ENCODE assay signal across 9 cellular contexts in the genomic region with DNA sequence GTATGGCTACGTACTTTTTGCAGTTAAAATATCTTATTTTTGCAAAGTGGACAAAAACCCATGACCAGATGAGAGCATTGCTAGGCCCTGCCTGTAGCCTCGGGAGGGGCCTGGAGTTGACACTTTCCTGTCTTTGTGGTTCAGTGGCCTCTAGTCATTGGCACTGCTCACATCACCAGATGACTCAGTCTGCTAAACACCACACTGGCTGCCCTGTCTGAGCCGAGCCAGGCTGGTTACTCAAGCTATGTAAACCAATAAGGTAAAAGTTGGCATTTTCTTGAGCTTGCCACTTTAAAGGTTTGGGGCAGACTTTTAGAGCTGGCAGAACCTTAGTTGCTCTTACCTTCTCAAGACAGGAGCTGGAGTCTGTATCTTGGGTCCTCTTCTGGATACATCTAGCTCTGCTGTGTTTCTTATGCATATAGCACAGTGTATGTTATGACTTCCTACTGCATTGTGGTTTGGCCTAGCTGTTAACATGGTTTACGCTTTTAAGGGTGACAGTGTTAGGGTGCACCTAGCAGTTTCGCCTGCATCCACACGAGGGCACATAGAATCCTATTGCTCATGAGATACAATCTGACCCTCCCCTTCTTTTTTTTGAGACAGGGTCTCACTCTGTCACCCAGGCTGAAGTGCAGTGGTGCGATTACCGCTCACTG.
DNase-seq lines count a peak whose midpoint lies in the region; ATAC-seq, FAIRE-seq and TF ChIP-seq lines count a peak whose summit lies in the region.
"Had no signal": no experiment of that assay in that cellular context is flagged by ENCODE, and none has a peak within 500 bp of the region (broad histone marks: within the 10 kb centered on the region; RNA-seq: fewer than 3 reads in every experiment).

No MANE protein-coding gene starts in this region.

- TF ChIP-seq CTCF in epithelial cell of esophagus (IDR thresholded peaks at IDR 0.05; ENCODE audit: insufficient read depth, low read depth, low read length, missing control alignments) (peak; percentile 43), D721Med (IDR thresholded peaks at IDR 0.05; ENCODE audit: insufficient read depth, missing control alignments) (no peak)

- H3K4me3 ChIP-seq in epithelial cell of esophagus (ENCODE audit: low read length): no peak overlapping the region
- no peak overlapping the region for H3K4me3 ChIP-seq in small intestine (ENCODE audit: low read depth in 1 of 2, low read length in 2 of 2)

- ATAC-seq in GM21381 (IDR thresholded peaks at IDR 0.05; ENCODE audit: unreplicated experiment) (peak; percentile 85), HG03565 (IDR thresholded peaks at IDR 0.05; ENCODE audit: unreplicated experiment) (peak; percentile 74)

- no peaks in the 10 kb centered on the region for H3K36me3 ChIP-seq in small intestine (ENCODE audit: control insufficient read depth in 2 of 2, insufficient read depth in 2 of 2, low read length in 2 of 2)

- DNase-seq in Daoy (ENCODE audit: low read depth) (peak; percentile 93), epithelial cell of esophagus (ENCODE audit: low read depth) (peak; percentile 97), small intestine (peak; percentile 52), NCI-H2107 treated with DMSO at 0.1 percent for 48 hours (lab: John Stamatoyannopoulos, UW; ENCODE audit: unreplicated experiment) (no peak), D721Med (ENCODE audit: insufficient read length, low spot score) (no peak)
- DNase-seq in activated CD4-positive, alpha-beta T cell treated with anti-CD3 and anti-CD28 coated beads for 4 hours: peak; percentile 7 to 38

- H3K27me3 ChIP-seq in small intestine (ENCODE audit: control insufficient read depth in 2 of 2, insufficient read depth in 2 of 2, low read length in 2 of 2): no peaks in the 10 kb centered on the region

- peaks cover 4 to 6% of the 10 kb centered on the region in 2 donors for H3K4me1 ChIP-seq in small intestine (ENCODE audit: control insufficient read depth in 2 of 2, insufficient read depth in 1 of 2, low read depth in 1 of 2, low read length in 1 of 2)

- H3K27ac ChIP-seq in small intestine (ENCODE audit: low read depth in 1 of 2, low read length in 1 of 2): peak overlapping the region; percentile 14 to 59
- H3K27ac ChIP-seq: VCaP had no signal

- FAIRE-seq in small intestine (lab: Jason Lieb, UNC) (no peak), D721Med (lab: Jason Lieb, UNC) (no peak)

- WGBS in small intestine, 3 donors: 62 to 69% (median 63%) methylated on average over 8 of the region's 8 CpGs

- H3K9me3 ChIP-seq in small intestine (ENCODE audit: control insufficient read depth, low read depth): no peaks in the 10 kb centered on the region

Comparison
In these comparisons a context has a peak if more than half of its experiments do, and no peak if none do; other contexts are left out.
1. DNase-seq: peak in Daoy (single experiment), activated CD4-positive, alpha-beta T cell treated with anti-CD3 and anti-CD28 coated beads for 4 hours (2 of 2), epithelial cell of esophagus (single experiment) and small intestine (single experiment); none in NCI-H2107 treated with DMSO at 0.1 percent for 48 hours (single experiment) and D721Med (single experiment).